In the genomic region with DNA sequence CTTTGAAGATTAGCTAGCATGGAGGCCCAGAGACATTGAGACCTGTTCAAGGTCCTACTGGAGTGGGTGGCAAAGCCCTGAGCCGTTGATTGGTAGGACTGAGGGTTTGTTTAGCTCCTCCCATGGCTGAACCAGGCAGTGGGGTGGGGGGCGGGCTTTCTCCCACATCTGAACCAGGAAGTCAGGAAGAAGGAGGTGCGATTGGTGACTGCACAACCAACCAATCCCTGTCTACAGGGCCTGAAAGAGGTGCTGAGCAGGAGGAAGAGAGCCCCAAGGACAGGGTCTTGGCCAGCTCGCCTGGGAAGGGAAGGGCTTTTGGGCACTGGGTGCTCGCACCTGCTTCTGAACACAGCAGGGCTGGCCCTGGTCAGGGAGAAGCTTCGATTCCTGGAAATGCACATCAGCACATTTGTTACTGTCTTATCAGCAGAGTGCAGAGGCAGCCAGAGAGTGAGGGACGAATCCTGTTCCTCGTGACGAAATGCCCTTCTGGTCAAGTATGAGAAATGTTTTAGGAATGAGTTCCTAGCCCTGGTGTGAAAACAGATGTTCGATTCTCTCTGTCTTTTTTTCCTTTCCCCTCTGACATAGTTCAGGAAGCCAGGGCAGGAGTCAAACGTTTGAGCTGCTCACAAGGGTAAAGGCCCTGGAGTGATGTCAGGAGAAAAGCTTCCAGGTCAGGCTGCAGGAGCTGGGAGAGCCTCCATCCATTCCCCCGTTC, we compare ENCODE assay signal across 1 cellular context.
TF ChIP-seq lines count a peak whose summit lies in the region.

No MANE protein-coding gene starts in this region.

TF ChIP-seq in K562, 482 proteins besides CTCF, POLR2A, EP300 and RAD21 (continued from another document and continues in another):
- TF ChIP-seq SPI1 (IDR thresholded peaks at IDR 0.05; ENCODE audit: borderline replicate concordance, low read depth, low read length) (no peak), NFRKB (IDR thresholded peaks at IDR 0.05; ENCODE audit: low read depth) (peak; percentile 7; the same call in 1 of the 2 replicates), FOXA3 (CRISPR knock-in tag; conservative IDR thresholded peaks at IDR 0.05 in 1 of 2, IDR thresholded peaks at IDR 0.05 in 1 of 2) (no peak), MECOM (CRISPR knock-in tag; IDR thresholded peaks at IDR 0.05) (peak; percentile 90), ARID1B (IDR thresholded peaks at IDR 0.05) (peak; percentile 99), CCNT2 (IDR thresholded peaks at IDR 0.05; ENCODE audit: borderline replicate concordance, extremely low read depth, insufficient read length, low read depth, low read length) (peak; percentile 95), IRF2 (CRISPR knock-in tag; IDR thresholded peaks at IDR 0.05) (no peak), SNRNP70 (optimal IDR thresholded peaks at IDR 0.05; ENCODE audit: low read depth, low read length) (no peak), ASH1L (IDR thresholded peaks at IDR 0.05; ENCODE audit: borderline replicate concordance, low read depth, partially characterized antibody) (peak; percentile 13), PML (IDR thresholded peaks at IDR 0.05; ENCODE audit: low read length) (peak; percentile 93), FOXM1 (IDR thresholded peaks at IDR 0.05; ENCODE audit: low read depth) (peak; percentile 88), FOXM1 (CRISPR knock-in tag; IDR thresholded peaks at IDR 0.05; ENCODE audit: low read depth) (no peak), PHF21A (IDR thresholded peaks at IDR 0.05; ENCODE audit: borderline replicate concordance, low read depth) (no peak), ZNF263 (CRISPR knock-in tag; IDR thresholded peaks at IDR 0.05; ENCODE audit: borderline replicate concordance) (no peak), ZSCAN29 (IDR thresholded peaks at IDR 0.05) (no peak), NFE2L1 (tag; IDR thresholded peaks at IDR 0.05; ENCODE audit: borderline replicate concordance, low read depth) (no peak), ZNF668 (CRISPR knock-in tag; IDR thresholded peaks at IDR 0.05) (no peak), FOXJ2 (tag; IDR thresholded peaks at IDR 0.05) (no peak), ZNF561 (CRISPR knock-in tag; conservative IDR thresholded peaks at IDR 0.05) (no peak), RBM22 (IDR thresholded peaks at IDR 0.05; ENCODE audit: low read depth, low read length, poor library complexity, severe bottlenecking) (no peak), ELF2 (CRISPR knock-in tag; IDR thresholded peaks at IDR 0.05) (peak; percentile 52; the same call in 1 of the 2 replicates)
- TF ChIP-seq, protein P1, sequence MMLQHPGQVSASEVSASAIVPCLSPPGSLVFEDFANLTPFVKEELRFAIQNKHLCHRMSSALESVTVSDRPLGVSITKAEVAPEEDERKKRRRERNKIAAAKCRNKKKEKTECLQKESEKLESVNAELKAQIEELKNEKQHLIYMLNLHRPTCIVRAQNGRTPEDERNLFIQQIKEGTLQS (IDR thresholded peaks at IDR 0.05): peak; percentile 91
- TF ChIP-seq, protein P1 (CRISPR knock-in tag; conservative IDR thresholded peaks at IDR 0.05): 0 out of 2 replicates have a peak, but pooled peaks have one; percentile 34
- TF ChIP-seq, protein P2, sequence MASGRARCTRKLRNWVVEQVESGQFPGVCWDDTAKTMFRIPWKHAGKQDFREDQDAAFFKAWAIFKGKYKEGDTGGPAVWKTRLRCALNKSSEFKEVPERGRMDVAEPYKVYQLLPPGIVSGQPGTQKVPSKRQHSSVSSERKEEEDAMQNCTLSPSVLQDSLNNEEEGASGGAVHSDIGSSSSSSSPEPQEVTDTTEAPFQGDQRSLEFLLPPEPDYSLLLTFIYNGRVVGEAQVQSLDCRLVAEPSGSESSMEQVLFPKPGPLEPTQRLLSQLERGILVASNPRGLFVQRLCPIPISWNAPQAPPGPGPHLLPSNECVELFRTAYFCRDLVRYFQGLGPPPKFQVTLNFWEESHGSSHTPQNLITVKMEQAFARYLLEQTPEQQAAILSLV (tag; IDR thresholded peaks at IDR 0.05): no peak
- TF ChIP-seq, protein P3, sequence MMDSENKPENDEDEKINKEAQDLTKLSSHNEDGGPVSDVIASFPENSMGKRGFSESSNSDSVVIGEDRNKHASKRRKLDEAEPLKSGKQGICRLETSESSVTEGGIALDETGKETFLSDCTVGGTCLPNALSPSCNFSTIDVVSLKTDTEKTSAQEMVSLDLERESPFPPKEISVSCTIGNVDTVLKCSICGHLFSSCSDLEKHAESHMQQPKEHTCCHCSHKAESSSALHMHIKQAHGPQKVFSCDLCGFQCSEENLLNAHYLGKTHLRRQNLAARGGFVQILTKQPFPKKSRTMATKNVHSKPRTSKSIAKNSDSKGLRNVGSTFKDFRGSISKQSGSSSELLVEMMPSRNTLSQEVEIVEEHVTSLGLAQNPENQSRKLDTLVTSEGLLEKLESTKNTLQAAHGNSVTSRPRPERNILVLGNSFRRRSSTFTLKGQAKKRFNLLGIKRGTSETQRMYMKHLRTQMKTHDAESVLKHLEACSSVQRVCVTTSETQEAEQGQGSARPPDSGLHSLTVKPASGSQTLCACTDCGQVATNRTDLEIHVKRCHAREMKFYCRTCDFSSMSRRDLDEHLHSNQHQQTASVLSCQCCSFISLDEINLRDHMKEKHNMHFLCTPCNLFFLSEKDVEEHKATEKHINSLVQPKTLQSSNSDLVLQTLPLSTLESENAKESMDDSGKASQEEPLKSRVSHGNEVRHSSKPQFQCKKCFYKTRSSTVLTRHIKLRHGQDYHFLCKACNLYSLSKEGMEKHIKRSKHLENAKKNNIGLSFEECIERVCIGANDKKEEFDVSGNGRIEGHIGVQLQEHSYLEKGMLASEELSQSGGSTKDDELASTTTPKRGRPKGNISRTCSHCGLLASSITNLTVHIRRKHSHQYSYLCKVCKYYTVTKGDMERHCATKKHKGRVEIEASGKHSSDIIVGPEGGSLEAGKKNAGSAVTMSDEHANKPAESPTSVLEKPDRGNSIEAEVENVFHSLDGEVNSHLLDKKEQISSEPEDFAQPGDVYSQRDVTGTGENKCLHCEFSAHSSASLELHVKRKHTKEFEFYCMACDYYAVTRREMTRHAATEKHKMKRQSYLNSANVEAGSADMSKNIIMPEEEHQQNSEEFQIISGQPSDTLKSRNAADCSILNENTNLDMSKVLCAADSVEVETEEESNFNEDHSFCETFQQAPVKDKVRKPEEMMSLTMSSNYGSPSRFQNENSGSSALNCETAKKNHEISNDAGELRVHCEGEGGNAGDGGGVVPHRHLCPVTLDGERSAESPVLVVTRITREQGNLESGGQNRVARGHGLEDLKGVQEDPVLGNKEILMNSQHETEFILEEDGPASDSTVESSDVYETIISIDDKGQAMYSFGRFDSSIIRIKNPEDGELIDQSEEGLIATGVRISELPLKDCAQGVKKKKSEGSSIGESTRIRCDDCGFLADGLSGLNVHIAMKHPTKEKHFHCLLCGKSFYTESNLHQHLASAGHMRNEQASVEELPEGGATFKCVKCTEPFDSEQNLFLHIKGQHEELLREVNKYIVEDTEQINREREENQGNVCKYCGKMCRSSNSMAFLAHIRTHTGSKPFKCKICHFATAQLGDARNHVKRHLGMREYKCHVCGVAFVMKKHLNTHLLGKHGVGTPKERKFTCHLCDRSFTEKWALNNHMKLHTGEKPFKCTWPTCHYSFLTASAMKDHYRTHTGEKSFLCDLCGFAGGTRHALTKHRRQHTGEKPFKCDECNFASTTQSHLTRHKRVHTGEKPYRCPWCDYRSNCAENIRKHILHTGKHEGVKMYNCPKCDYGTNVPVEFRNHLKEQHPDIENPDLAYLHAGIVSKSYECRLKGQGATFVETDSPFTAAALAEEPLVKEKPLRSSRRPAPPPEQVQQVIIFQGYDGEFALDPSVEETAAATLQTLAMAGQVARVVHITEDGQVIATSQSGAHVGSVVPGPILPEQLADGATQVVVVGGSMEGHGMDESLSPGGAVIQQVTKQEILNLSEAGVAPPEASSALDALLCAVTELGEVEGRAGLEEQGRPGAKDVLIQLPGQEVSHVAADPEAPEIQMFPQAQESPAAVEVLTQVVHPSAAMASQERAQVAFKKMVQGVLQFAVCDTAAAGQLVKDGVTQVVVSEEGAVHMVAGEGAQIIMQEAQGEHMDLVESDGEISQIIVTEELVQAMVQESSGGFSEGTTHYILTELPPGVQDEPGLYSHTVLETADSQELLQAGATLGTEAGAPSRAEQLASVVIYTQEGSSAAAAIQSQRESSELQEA (IDR thresholded peaks at IDR 0.05; ENCODE audit: low read depth): no peak
- TF ChIP-seq, protein P4, sequence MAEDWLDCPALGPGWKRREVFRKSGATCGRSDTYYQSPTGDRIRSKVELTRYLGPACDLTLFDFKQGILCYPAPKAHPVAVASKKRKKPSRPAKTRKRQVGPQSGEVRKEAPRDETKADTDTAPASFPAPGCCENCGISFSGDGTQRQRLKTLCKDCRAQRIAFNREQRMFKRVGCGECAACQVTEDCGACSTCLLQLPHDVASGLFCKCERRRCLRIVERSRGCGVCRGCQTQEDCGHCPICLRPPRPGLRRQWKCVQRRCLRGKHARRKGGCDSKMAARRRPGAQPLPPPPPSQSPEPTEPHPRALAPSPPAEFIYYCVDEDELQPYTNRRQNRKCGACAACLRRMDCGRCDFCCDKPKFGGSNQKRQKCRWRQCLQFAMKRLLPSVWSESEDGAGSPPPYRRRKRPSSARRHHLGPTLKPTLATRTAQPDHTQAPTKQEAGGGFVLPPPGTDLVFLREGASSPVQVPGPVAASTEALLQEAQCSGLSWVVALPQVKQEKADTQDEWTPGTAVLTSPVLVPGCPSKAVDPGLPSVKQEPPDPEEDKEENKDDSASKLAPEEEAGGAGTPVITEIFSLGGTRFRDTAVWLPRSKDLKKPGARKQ (CRISPR knock-in tag; IDR thresholded peaks at IDR 0.05): no peak
- TF ChIP-seq, protein P5, sequence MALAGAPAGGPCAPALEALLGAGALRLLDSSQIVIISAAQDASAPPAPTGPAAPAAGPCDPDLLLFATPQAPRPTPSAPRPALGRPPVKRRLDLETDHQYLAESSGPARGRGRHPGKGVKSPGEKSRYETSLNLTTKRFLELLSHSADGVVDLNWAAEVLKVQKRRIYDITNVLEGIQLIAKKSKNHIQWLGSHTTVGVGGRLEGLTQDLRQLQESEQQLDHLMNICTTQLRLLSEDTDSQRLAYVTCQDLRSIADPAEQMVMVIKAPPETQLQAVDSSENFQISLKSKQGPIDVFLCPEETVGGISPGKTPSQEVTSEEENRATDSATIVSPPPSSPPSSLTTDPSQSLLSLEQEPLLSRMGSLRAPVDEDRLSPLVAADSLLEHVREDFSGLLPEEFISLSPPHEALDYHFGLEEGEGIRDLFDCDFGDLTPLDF (CRISPR knock-in tag; IDR thresholded peaks at IDR 0.05): no peak
- TF ChIP-seq, protein P6, sequence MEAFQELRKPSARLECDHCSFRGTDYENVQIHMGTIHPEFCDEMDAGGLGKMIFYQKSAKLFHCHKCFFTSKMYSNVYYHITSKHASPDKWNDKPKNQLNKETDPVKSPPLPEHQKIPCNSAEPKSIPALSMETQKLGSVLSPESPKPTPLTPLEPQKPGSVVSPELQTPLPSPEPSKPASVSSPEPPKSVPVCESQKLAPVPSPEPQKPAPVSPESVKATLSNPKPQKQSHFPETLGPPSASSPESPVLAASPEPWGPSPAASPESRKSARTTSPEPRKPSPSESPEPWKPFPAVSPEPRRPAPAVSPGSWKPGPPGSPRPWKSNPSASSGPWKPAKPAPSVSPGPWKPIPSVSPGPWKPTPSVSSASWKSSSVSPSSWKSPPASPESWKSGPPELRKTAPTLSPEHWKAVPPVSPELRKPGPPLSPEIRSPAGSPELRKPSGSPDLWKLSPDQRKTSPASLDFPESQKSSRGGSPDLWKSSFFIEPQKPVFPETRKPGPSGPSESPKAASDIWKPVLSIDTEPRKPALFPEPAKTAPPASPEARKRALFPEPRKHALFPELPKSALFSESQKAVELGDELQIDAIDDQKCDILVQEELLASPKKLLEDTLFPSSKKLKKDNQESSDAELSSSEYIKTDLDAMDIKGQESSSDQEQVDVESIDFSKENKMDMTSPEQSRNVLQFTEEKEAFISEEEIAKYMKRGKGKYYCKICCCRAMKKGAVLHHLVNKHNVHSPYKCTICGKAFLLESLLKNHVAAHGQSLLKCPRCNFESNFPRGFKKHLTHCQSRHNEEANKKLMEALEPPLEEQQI (IDR thresholded peaks at IDR 0.05): peak; percentile 93
- TF ChIP-seq, protein P7, sequence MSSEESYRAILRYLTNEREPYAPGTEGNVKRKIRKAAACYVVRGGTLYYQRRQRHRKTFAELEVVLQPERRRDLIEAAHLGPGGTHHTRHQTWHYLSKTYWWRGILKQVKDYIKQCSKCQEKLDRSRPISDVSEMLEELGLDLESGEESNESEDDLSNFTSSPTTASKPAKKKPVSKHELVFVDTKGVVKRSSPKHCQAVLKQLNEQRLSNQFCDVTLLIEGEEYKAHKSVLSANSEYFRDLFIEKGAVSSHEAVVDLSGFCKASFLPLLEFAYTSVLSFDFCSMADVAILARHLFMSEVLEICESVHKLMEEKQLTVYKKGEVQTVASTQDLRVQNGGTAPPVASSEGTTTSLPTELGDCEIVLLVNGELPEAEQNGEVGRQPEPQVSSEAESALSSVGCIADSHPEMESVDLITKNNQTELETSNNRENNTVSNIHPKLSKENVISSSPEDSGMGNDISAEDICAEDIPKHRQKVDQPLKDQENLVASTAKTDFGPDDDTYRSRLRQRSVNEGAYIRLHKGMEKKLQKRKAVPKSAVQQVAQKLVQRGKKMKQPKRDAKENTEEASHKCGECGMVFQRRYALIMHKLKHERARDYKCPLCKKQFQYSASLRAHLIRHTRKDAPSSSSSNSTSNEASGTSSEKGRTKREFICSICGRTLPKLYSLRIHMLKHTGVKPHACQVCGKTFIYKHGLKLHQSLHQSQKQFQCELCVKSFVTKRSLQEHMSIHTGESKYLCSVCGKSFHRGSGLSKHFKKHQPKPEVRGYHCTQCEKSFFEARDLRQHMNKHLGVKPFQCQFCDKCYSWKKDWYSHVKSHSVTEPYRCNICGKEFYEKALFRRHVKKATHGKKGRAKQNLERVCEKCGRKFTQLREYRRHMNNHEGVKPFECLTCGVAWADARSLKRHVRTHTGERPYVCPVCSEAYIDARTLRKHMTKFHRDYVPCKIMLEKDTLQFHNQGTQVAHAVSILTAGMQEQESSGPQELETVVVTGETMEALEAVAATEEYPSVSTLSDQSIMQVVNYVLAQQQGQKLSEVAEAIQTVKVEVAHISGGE (CRISPR knock-in tag; IDR thresholded peaks at IDR 0.05): peak in 1 of 3 experiments; percentile 52; a peak in 1 of 6 replicates
